Comparison of ENCODE assay signal across 22 cellular contexts in the genomic region with DNA sequence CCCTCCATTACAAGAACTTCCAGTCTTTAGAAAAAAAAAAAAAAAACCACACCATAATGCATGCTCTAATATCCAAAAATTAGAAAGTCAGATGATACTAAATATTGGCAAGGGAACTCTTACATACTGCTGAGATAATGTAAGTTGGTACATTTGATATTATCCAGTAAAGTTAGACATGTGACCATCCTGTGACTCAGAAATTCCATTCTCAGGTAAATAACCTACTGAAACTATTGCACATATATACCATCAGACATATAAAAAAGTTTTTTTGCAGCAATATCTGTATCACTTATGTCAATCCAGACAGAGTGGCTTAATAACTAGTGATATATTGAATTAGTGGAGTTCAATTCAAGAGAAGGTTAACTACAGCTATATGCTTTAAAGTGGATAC.
"Had no signal": no experiment of that assay in that cellular context is flagged by ENCODE, and none has a peak within 500 bp of the region (broad histone marks: within the 10 kb centered on the region; RNA-seq: fewer than 3 reads in every experiment).

No MANE protein-coding gene starts in this region.

- H3K9ac ChIP-seq: neural progenitor cell had no signal

- H3K4me2 ChIP-seq: neural progenitor cell had no signal

- ATAC-seq: left lobe of liver; naive thymus-derived CD4-positive, alpha-beta T cell; stimulated activated effector memory CD8-positive, alpha-beta T cell treated with anti-CD3 and anti-CD28 coated beads, Interleukin-12 subunit alpha, Interleukin-12 subunit beta, amount 100 ng/mL, for 72 hours; stimulated activated naive CD8-positive, alpha-beta T cell treated with anti-CD3 and anti-CD28 coated beads, Interleukin-15, Interleukin-2, amounts not matched to agents 100 U/mL and 50 U/mL, for 24 hours had no signal

- H3K4me3 ChIP-seq: dorsolateral prefrontal cortex, esophagus muscularis mucosa, neural progenitor cell, prostate gland, right atrium auricular region, sigmoid colon, testis, tibial artery had no signal

- DNase-seq: dorsolateral prefrontal cortex; effector CD4-positive, alpha-beta T cell; foreskin melanocyte; hypothalamus; immature natural killer cell; islet precursor cell; mesendoderm; midbrain; naive thymus-derived CD4-positive, alpha-beta T cell; sigmoid colon; stimulated activated CD4-positive, alpha-beta T cell treated with anti-CD3 and anti-CD28 coated beads, Interleukin-2, amount 100 ng/mL, for 24 hours; stimulated activated CD4-positive, alpha-beta T cell treated with anti-CD3 and anti-CD28 coated beads, Interleukin-4, amount 100 ng/mL, for 24 hours; stimulated activated naive CD8-positive, alpha-beta T cell treated with anti-CD3 and anti-CD28 coated beads, Interleukin-15, Interleukin-2, amounts not matched to agents 100 U/mL and 50 U/mL, for 24 hours; substantia nigra; testis; tibial artery had no signal

- H3K36me3 ChIP-seq: neural progenitor cell, prostate gland, right atrium auricular region, tibial artery had no signal

- H3K4me1 ChIP-seq: neural progenitor cell, prostate gland had no signal

- H3K27ac ChIP-seq: dorsolateral prefrontal cortex, esophagus muscularis mucosa, neural progenitor cell, prostate gland, right atrium auricular region, sigmoid colon, testis, tibial artery had no signal

- H3K9me3 ChIP-seq: esophagus muscularis mucosa, prostate gland, right atrium auricular region, sigmoid colon, testis, tibial artery had no signal

- H3K27me3 ChIP-seq: dorsolateral prefrontal cortex, esophagus muscularis mucosa, neural progenitor cell, right atrium auricular region, sigmoid colon, testis, tibial artery had no signal

- H2AFZ ChIP-seq: neural progenitor cell had no signal
